ENCODE assay signal across 8 cellular contexts in the genomic region with DNA sequence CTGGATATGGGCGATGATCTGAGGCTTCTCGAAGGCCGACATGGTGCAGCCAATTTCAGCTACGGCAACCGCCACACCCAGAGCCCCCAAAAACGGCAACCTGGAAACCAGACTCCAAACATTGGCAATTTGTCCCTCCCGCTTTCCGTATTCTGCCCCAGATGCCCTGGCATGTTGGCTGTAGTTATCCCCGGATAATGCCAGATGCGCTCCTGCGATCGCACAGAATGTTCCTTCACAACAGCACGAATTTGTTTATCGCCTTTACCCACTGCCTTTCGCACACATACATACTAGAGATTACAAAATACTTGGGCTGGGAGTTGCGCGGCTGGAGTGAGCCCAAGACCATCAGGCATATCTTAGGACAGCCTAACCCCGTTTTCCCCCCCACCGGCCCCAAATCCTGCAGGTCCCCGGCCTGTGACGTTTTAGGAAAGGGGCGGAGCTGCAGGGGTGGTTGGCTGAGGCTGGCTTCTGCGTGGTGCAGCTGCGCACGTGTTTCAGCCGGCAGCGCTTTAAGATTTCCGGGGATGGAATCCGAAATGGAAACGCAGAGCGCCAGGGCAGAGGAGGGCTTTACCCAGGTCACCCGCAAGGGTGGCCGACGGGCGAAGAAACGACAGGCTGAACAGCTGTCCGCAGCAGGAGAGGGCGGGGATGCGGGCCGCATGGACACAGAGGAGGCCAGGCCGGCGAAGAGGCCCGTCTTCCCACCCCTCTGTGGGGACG. TPM values are rescaled to one million over a fixed set of nuclear protein-coding genes. Genes with fewer than 3 reads are reported as not detected.
DNase-seq lines count a peak whose midpoint lies in the region; ATAC-seq and TF ChIP-seq lines count a peak whose summit lies in the region.

A gene (plus strand): TSS at position 487 of the 732 bp plus-strand sequence. CDS start 47 bp downstream, at position 534.

- H4K20me1 ChIP-seq in PC-3 (ENCODE audit: low read length), result peaks cover 7% of the 10 kb centered on the region

- ATAC-seq in GM21576 (IDR thresholded peaks at IDR 0.05; ENCODE audit: unreplicated experiment) (peak; percentile 92), PC-3 (peak; percentile 91), mucosa of descending colon (peak; percentile 100)

- no peak; the same call in 1 of the 2 replicates for TF ChIP-seq EP300 in Ishikawa (IDR thresholded peaks at IDR 0.05; ENCODE audit: borderline replicate concordance)

- no peaks in the 10 kb centered on the region for H3F3A ChIP-seq in PC-3 (ENCODE audit: low read length, unreplicated experiment)

- no peaks in the 10 kb centered on the region for H3K9me2 ChIP-seq in PC-3 (replicated peaks; ENCODE audit: low read length)

- peak; percentile 96 for DNase-seq in DMS114 treated with DMSO at 0.1 percent for 48 hours (lab: John Stamatoyannopoulos, UW; ENCODE audit: unreplicated experiment)
- DNase-seq in PC-3, result peak; percentile 94
- DNase-seq in activated T-cell treated with anti-CD3 and anti-CD28 coated beads for 48 hours (ENCODE audit: low read depth), result peak; percentile 92
- peak; percentile 77 for DNase-seq in epithelial cell of prostate (ENCODE audit: low read depth, low spot score)
- peak; percentile 96 to 97 (median 97) for DNase-seq in mucosa of descending colon
- peak; percentile 95 for DNase-seq in stimulated activated CD8-positive, alpha-beta memory T cell treated with anti-CD3 and anti-CD28 coated beads, Interleukin-4, amount 100 ng/mL, for 24 hours (ENCODE audit: low read depth)

- POLR2A ChIA-PET in PC-3 (lab: Charles Lee; ENCODE audit: unreplicated experiment), result interaction anchor here (0.6 to 0.8 kb wide), 2 partner anchors 10 to 34 kb away, joined by 4 read pairs; no protein-coding TSS in a partner anchor

- no peaks in the 10 kb centered on the region for H3K9me3 ChIP-seq in PC-3 (ENCODE audit: low read length)
- no peaks in the 10 kb centered on the region for H3K9me3 ChIP-seq in mucosa of descending colon

- BruUV-seq in PC-3 (replicated peaks; lab: Mats Ljungman, UMichigan), result no TSS peak

- peak within 1 kb of the TSS; percentile 91 for H3K27ac ChIP-seq in PC-3 (ENCODE audit: low read length)
- peak within 1 kb of the TSS; percentile 82 for H3K27ac ChIP-seq in epithelial cell of prostate

- H3K4me1 ChIP-seq in PC-3 (ENCODE audit: insufficient read depth, low read length), result peaks cover 14% of the 10 kb centered on the region
- H3K4me1 ChIP-seq in mucosa of descending colon (ENCODE audit: low read depth), result peaks cover 19% of the 10 kb centered on the region

- H3K4me2 ChIP-seq in PC-3 (ENCODE audit: low read length), result peak within 1 kb of the TSS; percentile 94

- H2AFZ ChIP-seq in PC-3 (ENCODE audit: low read length), result peak within 1 kb of the TSS; percentile 77

- peaks cover 25% of the 10 kb centered on the region for H3K36me3 ChIP-seq in PC-3 (ENCODE audit: low read depth, low read length)
- H3K36me3 ChIP-seq in mucosa of descending colon (ENCODE audit: low read depth), result no peaks in the 10 kb centered on the region

- no peak for TF ChIP-seq CTCF in PC-3 (conservative IDR thresholded peaks at IDR 0.05; ENCODE audit: low read depth, low read length)
- no peak for TF ChIP-seq CTCF in mucosa of descending colon (IDR thresholded peaks at IDR 0.05)

- CTCF ChIA-PET in PC-3 (lab: Charles Lee), result interaction anchor here (1.1 kb wide), 1 partner anchor 93 kb away, joined by 6 read pairs; no protein-coding TSS in a partner anchor

- peaks cover 64% of the 10 kb centered on the region for H3K79me2 ChIP-seq in PC-3 (ENCODE audit: low read length)

- intact Hi-C loops in PC-3 (cut with micrococcal nuclease) (loop anchor here (1.0 to 5.0 kb wide), 2 partner anchors 35 to 94 kb away; no protein-coding TSS in a partner anchor), mucosa of descending colon (cut with DNase I, micrococcal nuclease) (no loop called here)

- H3K27me3 ChIP-seq in PC-3 (ENCODE audit: low read length), result no peaks in the 10 kb centered on the region

- H3K4me3 ChIP-seq in PC-3 (ENCODE audit: low read length) (peak within 1 kb of the TSS; percentile 92), mucosa of descending colon (peak within 1 kb of the TSS; percentile 72)

- TF ChIP-seq RAD21 in Ishikawa (IDR thresholded peaks at IDR 0.05; ENCODE audit: low read depth), result no peak

- peak within 1 kb of the TSS; percentile 98 for H3K9ac ChIP-seq in PC-3 (ENCODE audit: low read length)

TF ChIP-seq in Ishikawa, 13 proteins besides CTCF, POLR2A, EP300 and RAD21:
- TF ChIP-seq, protein P1, sequence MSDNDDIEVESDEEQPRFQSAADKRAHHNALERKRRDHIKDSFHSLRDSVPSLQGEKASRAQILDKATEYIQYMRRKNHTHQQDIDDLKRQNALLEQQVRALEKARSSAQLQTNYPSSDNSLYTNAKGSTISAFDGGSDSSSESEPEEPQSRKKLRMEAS (IDR thresholded peaks at IDR 0.05), result peak; percentile 97
- TF ChIP-seq FOXM1 (IDR thresholded peaks at IDR 0.05; ENCODE audit: borderline replicate concordance, low read depth) (no peak; the same call in 1 of the 2 replicates), TAF1 (IDR thresholded peaks at IDR 0.05; ENCODE audit: low read depth) (peak; percentile 65), ZBTB7A (IDR thresholded peaks at IDR 0.05; ENCODE audit: low read depth) (no peak), TEAD4 (IDR thresholded peaks at IDR 0.05) (peak; percentile 70), CEBPB (IDR thresholded peaks at IDR 0.05) (no peak; the same call in 1 of the 2 replicates), CREB1 (IDR thresholded peaks at IDR 0.05; ENCODE audit: low read depth) (peak; percentile 80), YY1 (IDR thresholded peaks at IDR 0.05; ENCODE audit: low read depth) (0 out of 2 replicates have a peak, but pooled peaks have one; percentile 30), NFIC (IDR thresholded peaks at IDR 0.05) (peak; percentile 32; the same call in 1 of the 2 replicates), TCF12 (IDR thresholded peaks at IDR 0.05; ENCODE audit: low read depth) (peak; percentile 21; the same call in 1 of the 2 replicates)
- TF ChIP-seq, protein P2, sequence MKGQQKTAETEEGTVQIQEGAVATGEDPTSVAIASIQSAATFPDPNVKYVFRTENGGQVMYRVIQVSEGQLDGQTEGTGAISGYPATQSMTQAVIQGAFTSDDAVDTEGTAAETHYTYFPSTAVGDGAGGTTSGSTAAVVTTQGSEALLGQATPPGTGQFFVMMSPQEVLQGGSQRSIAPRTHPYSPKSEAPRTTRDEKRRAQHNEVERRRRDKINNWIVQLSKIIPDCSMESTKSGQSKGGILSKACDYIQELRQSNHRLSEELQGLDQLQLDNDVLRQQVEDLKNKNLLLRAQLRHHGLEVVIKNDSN (IDR thresholded peaks at IDR 0.05), result peak; percentile 82

RNA-seq across cellular contexts. Expression of the gene that starts here (rescaled TPM):
- total RNA-seq in PC-3 (2014; rRNA removed), result 50.8 and 64.1 TPM in 2 replicates
- total RNA-seq in mucosa of descending colon, result 10 to 100 TPM in 1 of 3 donors, 1 to 10 TPM in 2; 5.1 to 12.3 (median 7.9) TPM

Comparison
In these comparisons a context has a peak if more than half of its experiments do, and no peak if none do; other contexts are left out.
1. Peak in every context shown above with its lines: DNase-seq, ATAC-seq, H3K4me3 ChIP-seq and H3K27ac ChIP-seq.